19 cellular contexts compared by ENCODE assay signal in genomic region chr11:117724104-117724503, GRCh38.
DNase-seq lines count a peak whose midpoint lies in the region; ATAC-seq and TF ChIP-seq lines count a peak whose summit lies in the region.
"Had no signal": no experiment of that assay in that cellular context is flagged by ENCODE, and none has a peak within 500 bp of the region (broad histone marks: within the 10 kb centered on the region; RNA-seq: fewer than 3 reads in every experiment).

No MANE protein-coding gene starts in this region.

- H3K9me3 ChIP-seq in H9 (ENCODE audit: control insufficient read depth, low read depth, low read length) (no peaks in the 10 kb centered on the region), mucosa of descending colon (no peaks in the 10 kb centered on the region)
- H3K9me3 ChIP-seq: SJCRH30 had no signal

- H3K27ac Mint-ChIP-seq in H9 (no peak overlapping the region), brain (peak overlapping the region; percentile 30 to 85 (median 69))
- H3K27ac Mint-ChIP-seq: IgD-negative memory B cell had no signal

- H2AK5ac ChIP-seq in H9 (ENCODE audit: insufficient read length, low read length), result no peak overlapping the region

- no CpG with 5 or more reads among the region's 5 CpGs for WGBS in H9 (ENCODE audit: extremely low coverage, insufficient read length, low lambda C conversion rate)

- no peak overlapping the region for H3K4ac ChIP-seq in H9 (ENCODE audit: low read depth, low read length)

- no peak overlapping the region for H3K27ac ChIP-seq in H9 (ENCODE audit: insufficient read length, low read depth, low read length)
- H3K27ac ChIP-seq in substantia nigra (ENCODE audit: low read depth, low read length, poor library complexity, severe bottlenecking), result peak overlapping the region; percentile 85
- H3K27ac ChIP-seq: GM23248, HL-60, RWPE1, SJCRH30 had no signal

- no peak overlapping the region for H3K18ac ChIP-seq in H9 (ENCODE audit: insufficient read length, low read depth, low read length)

- no peak overlapping the region for H2BK20ac ChIP-seq in H9 (ENCODE audit: low read depth, low read length, poor library complexity, severe bottlenecking)

- H3K9me3 Mint-ChIP-seq in H9 (no peaks in the 10 kb centered on the region; a peak in 1 of 5 replicates), brain (peaks cover 3 to 13% (median 4%) of the 10 kb centered on the region in 5 experiments)
- H3K9me3 Mint-ChIP-seq: IgD-negative memory B cell had no signal

- H2AFZ ChIP-seq in H9 (ENCODE audit: low read length), result no peak overlapping the region
- H2AFZ ChIP-seq: GM23248 had no signal

- H3K4me1 ChIP-seq in H9 (ENCODE audit: insufficient read depth, low read length) (peaks cover 8% of the 10 kb centered on the region), mucosa of descending colon (ENCODE audit: low read depth) (peaks cover 10% of the 10 kb centered on the region)
- H3K4me1 ChIP-seq: SJCRH30 had no signal

- H3K27me3 Mint-ChIP-seq in H9 (ENCODE audit: low read depth), result peaks cover 65% of the 10 kb centered on the region
- no peaks in the 10 kb centered on the region for H3K27me3 Mint-ChIP-seq in brain

- H3K14ac ChIP-seq in H9 (ENCODE audit: insufficient read depth, low read length), result no peak overlapping the region

- H3K4me1 Mint-ChIP-seq in H9, result peaks cover 42 to 53% of the 10 kb centered on the region in 2 experiments
- peaks cover 73% of the 10 kb centered on the region for H3K4me1 Mint-ChIP-seq in brain
- H3K4me1 Mint-ChIP-seq: IgD-negative memory B cell had no signal

- no peak overlapping the region for H3K56ac ChIP-seq in H9 (ENCODE audit: insufficient read length, low read depth, low read length)

- no peaks in the 10 kb centered on the region for H4K20me1 ChIP-seq in H9 (ENCODE audit: control insufficient read depth, insufficient read depth, insufficient read length)

- H3K4me3 Mint-ChIP-seq in H9 (no peak overlapping the region), brain (peak overlapping the region in 2 of 5 experiments; percentile 6 to 29)
- H3K4me3 Mint-ChIP-seq: IgD-negative memory B cell had no signal

- peak overlapping the region; percentile 6 for H3K4me2 ChIP-seq in H9 (ENCODE audit: insufficient read depth, insufficient read length, low read length)

- no peak overlapping the region for H4K8ac ChIP-seq in H9 (replicated peaks; ENCODE audit: insufficient read length, low read depth, low read length)

- no peak overlapping the region for H3T11ph ChIP-seq in H9 (ENCODE audit: low read length)

- no peak overlapping the region for H2BK12ac ChIP-seq in H9 (ENCODE audit: insufficient read length, low read depth, low read length)

- H3K36me3 ChIP-seq in mucosa of descending colon (ENCODE audit: low read depth), result no peaks in the 10 kb centered on the region
- H3K36me3 ChIP-seq: SJCRH30 had no signal

- H3K4me3 ChIP-seq in mucosa of descending colon, result no peak overlapping the region
- H3K4me3 ChIP-seq: GM23248, SJCRH30 had no signal

- no peaks in the 10 kb centered on the region for H3K79me2 ChIP-seq in H9 (ENCODE audit: insufficient read depth, low read length)

- no peak overlapping the region for H4K5ac ChIP-seq in H9 (ENCODE audit: insufficient read length, low read depth, low read length)

- H3K23ac ChIP-seq in H9 (ENCODE audit: insufficient read length, low read depth, low read length), result no peak overlapping the region

- no peak overlapping the region for H4K91ac ChIP-seq in H9 (ENCODE audit: insufficient read length, low read depth, low read length)

- H2BK120ac ChIP-seq in H9 (ENCODE audit: low read depth, low read length, poor library complexity, severe bottlenecking), result no peak overlapping the region

- H2BK5ac ChIP-seq in H9 (ENCODE audit: insufficient read length, low read length), result no peak overlapping the region

- no peaks in the 10 kb centered on the region for H3K36me3 Mint-ChIP-seq in H9 (ENCODE audit: insufficient read depth in 1 of 3, low read depth in 3 of 3)
- H3K36me3 Mint-ChIP-seq in brain, result peaks cover 9% of the 10 kb centered on the region
- H3K36me3 Mint-ChIP-seq: IgD-negative memory B cell had no signal

- no peak for DNase-seq in H9
- no peak for DNase-seq in mucosa of descending colon
- peak in 5 of 49 donors; percentile 20 to 57 (median 34) for DNase-seq in substantia nigra (lab: John Stamatoyannopoulos, UW)
- DNase-seq in kidney tubule cell (ENCODE audit: low spot score), result no peak
- DNase-seq: DMS79, GM23248, Kasumi-1, MM.1S, NCI-H2029, NCI-H446 treated with DMSO at 0.1 percent for 48 hours, NCI-H82, PC-3, SJCRH30 had no signal

- H3K9ac ChIP-seq in H9 (ENCODE audit: extremely low read depth, insufficient read length, low read length), result no peak overlapping the region
- H3K9ac ChIP-seq: GM23248 had no signal

- peaks cover 4% of the 10 kb centered on the region for H3K27me3 ChIP-seq in H9 (ENCODE audit: insufficient read depth, low read length)
- H3K27me3 ChIP-seq: SJCRH30 had no signal

- no peak overlapping the region for H2BK15ac ChIP-seq in H9 (ENCODE audit: low read depth, low read length)

- no peaks in the 10 kb centered on the region for H3K79me1 ChIP-seq in H9 (ENCODE audit: insufficient read depth, low read depth, low read length, poor library complexity, severe bottlenecking)

- TF ChIP-seq CTCF in H9 (conservative IDR thresholded peaks at IDR 0.05), result no peak
- no peak for TF ChIP-seq CTCF in brain (conservative IDR thresholded peaks at IDR 0.05)
- no peak for TF ChIP-seq CTCF in mucosa of descending colon (IDR thresholded peaks at IDR 0.05)

- ATAC-seq in mucosa of descending colon, result peak; percentile 11
- ATAC-seq in GM21367 (IDR thresholded peaks at IDR 0.05; ENCODE audit: unreplicated experiment), result no peak
- no peak for ATAC-seq in GM19395 (IDR thresholded peaks at IDR 0.05; ENCODE audit: unreplicated experiment)
- ATAC-seq: PC-3 had no signal

- intact Hi-C loops in mucosa of descending colon (cut with DNase I, micrococcal nuclease), result no loop called here

- H3K23me2 ChIP-seq in H9 (ENCODE audit: insufficient read length, low read depth, low read length, poor library complexity, severe bottlenecking), result peaks cover 3% of the 10 kb centered on the region

Comparison
In these comparisons a context has a peak if more than half of its experiments do, and no peak if none do; other contexts are left out.
1. H3K27ac Mint-ChIP-seq: peak in brain (5 of 5); none in H9 (0 of 3).